Comparison of ENCODE assay signal across 10 cellular contexts in the genomic region with DNA sequence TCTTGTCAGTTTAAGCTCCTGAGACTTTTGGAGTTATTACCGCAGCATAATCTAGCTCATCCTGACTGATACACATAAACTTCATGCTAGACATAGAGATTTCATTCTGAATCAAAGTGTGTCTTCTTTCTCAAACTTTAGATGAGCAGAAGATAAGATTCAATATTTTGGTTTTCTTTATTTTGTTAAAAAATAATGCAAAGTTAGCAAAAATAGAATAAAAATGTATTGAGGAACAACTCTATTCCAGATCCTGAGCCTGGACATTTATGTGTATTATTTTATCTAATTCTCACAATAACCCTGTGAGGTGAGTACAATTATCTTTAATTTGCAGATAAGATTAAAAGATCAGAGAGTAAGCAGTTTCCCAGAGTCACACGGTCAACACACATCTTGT. TPM values are rescaled to one million over a fixed set of nuclear protein-coding genes. Genes with fewer than 3 reads are reported as not detected.
"Had no signal": no experiment of that assay in that cellular context is flagged by ENCODE, and none has a peak within 500 bp of the region (broad histone marks: within the 10 kb centered on the region; RNA-seq: fewer than 3 reads in every experiment).

No MANE protein-coding gene starts in this region.

- H3K27ac Mint-ChIP-seq: GM23338, HFFc6 had no signal

- DNase-seq: H7, HFFc6, Karpas-422, KBM-7 had no signal

- ATAC-seq: GM23338, HCT116 had no signal

- H3K4me3 Mint-ChIP-seq: GM23338, HFFc6 had no signal

- H3K4me3 ChIP-seq: GM23338, HAP-1 had no signal

- H3K4me2 ChIP-seq: GM23338, KMS-11 had no signal

- H3K9me3 Mint-ChIP-seq: GM23338 had no signal

- H3K27ac ChIP-seq: HL-60, KMS-11 had no signal

- H2AFZ ChIP-seq: GM23338 had no signal

- H3K9me3 ChIP-seq: HAP-1 had no signal

- H3K36me3 ChIP-seq: HAP-1 had no signal

- H3K9ac ChIP-seq: KMS-11 had no signal

RNA-seq across cellular contexts. Expression of a gene that starts 38.4 kb away (rescaled TPM):
- total RNA-seq: HFFc6, HT1080 had no signal
